10 cellular contexts compared by ENCODE assay signal in the genomic region with DNA sequence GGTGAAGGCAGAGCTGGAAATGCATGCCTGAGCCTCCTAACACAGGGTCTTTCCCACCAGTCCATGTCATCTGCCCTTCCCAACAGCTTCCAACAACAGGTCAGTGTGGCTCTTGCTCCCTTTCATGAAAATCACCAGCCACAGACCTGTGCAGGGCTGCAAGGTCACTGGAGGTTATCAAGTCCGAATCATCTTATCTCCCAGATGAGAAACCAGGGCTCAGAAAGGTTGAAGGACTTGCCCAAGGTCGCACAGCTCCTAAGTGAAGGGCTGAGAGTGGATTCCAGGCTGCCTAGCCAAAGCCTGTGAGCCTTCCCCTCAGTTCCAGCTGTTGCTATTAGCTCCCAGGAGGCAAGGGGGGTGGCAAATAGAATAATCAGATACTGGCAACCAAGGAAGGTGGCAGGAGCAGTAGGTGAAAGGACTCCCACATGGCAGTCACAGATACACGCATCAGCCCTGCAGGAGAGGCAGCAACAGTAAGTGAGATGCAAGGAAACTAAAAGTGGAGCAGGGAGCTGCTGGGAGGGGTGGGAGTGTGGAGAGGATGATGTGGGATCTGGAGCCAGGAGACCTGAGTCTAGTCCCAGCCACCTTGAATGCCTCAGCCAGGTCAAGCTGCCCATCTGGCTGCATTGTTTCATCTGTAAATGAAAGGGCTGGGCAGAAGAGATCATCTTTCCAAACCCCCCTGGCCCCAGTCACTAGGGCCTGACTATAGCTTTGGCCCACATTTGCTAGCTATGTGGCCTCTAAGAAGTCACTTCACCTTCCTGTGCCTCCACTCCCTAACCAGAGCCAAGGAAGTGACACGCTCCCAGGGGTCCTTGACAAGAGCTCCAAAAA.
DNase-seq lines count a peak whose midpoint lies in the region; ATAC-seq and TF ChIP-seq lines count a peak whose summit lies in the region.
"Had no signal": no experiment of that assay in that cellular context is flagged by ENCODE, and none has a peak within 500 bp of the region (broad histone marks: within the 10 kb centered on the region; RNA-seq: fewer than 3 reads in every experiment).

No MANE protein-coding gene starts in this region.

- H3K4me1 ChIP-seq in HEK293 (ENCODE audit: control insufficient read depth, insufficient read depth, low read length) (peaks cover under 1% of the 10 kb centered on the region; the same call in 1 of the 2 replicates), Peyer's patch (peaks cover 0 to 76% (median 6%) of the 10 kb centered on the region in 4 donors), iPS-20b (ENCODE audit: insufficient read depth, low read length) (peaks cover 67% of the 10 kb centered on the region), spleen (peaks cover 37 to 100% (median 74%) of the 10 kb centered on the region in 6 donors)

- H3K27ac ChIP-seq in HEK293 (ENCODE audit: extremely low read depth, low read depth, low read length) (no peak overlapping the region), Peyer's patch (peak overlapping the region in 3 of 4 donors; percentile 31 to 80 (median 64)), iPS-20b (ENCODE audit: low read length) (peak overlapping the region; percentile 49), spleen (peak overlapping the region in 7 of 8 donors; percentile 6 to 87 (median 65))

- H3K4me3 ChIP-seq in HEK293 (ENCODE audit: low read depth, low read length) (no peak overlapping the region), Peyer's patch (no peak overlapping the region), iPS-20b (ENCODE audit: low read length) (no peak overlapping the region), spleen (no peak overlapping the region)

- no peak for DNase-seq in Peyer's patch
- no peak for DNase-seq in spleen
- no peak for DNase-seq in KG1 (lab: John Stamatoyannopoulos, UW)
- DNase-seq in stimulated activated CD4-positive, alpha-beta T cell treated with anti-CD3 and anti-CD28 coated beads, Interleukin-15, amount 100 ng/mL, for 24 hours, result no peak
- DNase-seq: activated CD4-positive, alpha-beta T cell treated with anti-CD3 and anti-CD28 coated beads for 4 hours; activated naive CD4-positive, alpha-beta T cell treated with Interleukin-2 at 50 U/mL for 16 hours; NCI-H446 treated with DMSO at 0.1 percent for 48 hours had no signal

- POLR2A ChIA-PET in HEK293 (lab: Yijun Ruan, JAX), result interaction anchor here (1.0 kb wide), 1 partner anchor 132 kb away, joined by 3 read pairs; a partner anchor contains a TSS

- CTCF ChIA-PET in HEK293 (lab: Yijun Ruan, JAX), result interaction anchor here (1.1 kb wide), 1 partner anchor 11 kb away, joined by 3 read pairs; no protein-coding TSS in a partner anchor

- no peak for ATAC-seq in GM19467 (IDR thresholded peaks at IDR 0.05; ENCODE audit: unreplicated experiment)

- H3K36me3 ChIP-seq in HEK293 (ENCODE audit: control insufficient read depth in 2 of 2, insufficient read depth in 1 of 2, low read length in 2 of 2) (peaks cover 0 to 4% of the 10 kb centered on the region in 2 experiments; a peak in 1 of 3 replicates), Peyer's patch (no peaks in the 10 kb centered on the region), iPS-20b (ENCODE audit: insufficient read depth, low read depth, low read length) (no peaks in the 10 kb centered on the region), spleen (no peaks in the 10 kb centered on the region)

- TF ChIP-seq CTCF in HEK293 (tag by site-specific recombination; IDR thresholded peaks at IDR 0.05) (no peak), Peyer's patch (IDR thresholded peaks at IDR 0.05) (no peak), spleen (IDR thresholded peaks at IDR 0.05 in 8 of 11, conservative IDR thresholded peaks at IDR 0.05 in 3 of 11) (no peak)

- WGBS in spleen, 5 donors, result 68 to 75% (median 72%) methylated on average over 4 of the region's 4 CpGs

- intact Hi-C loops in spleen (cut with DNase I; ENCODE audit: low total_unique reads), result no loop called here

- 0 out of 2 replicates have a peak overlapping the region, but pooled peaks have one; percentile 26 for H3K9ac ChIP-seq in iPS-20b (ENCODE audit: low read depth, low read length)

- TF ChIP-seq POLR2A in Peyer's patch (IDR thresholded peaks at IDR 0.05), result no peak
- no peak for TF ChIP-seq POLR2A in spleen (IDR thresholded peaks at IDR 0.05)

- H3K9me3 ChIP-seq in HEK293 (ENCODE audit: control insufficient read depth, insufficient read depth, low read depth, low read length), result no peaks in the 10 kb centered on the region
- H3K9me3 ChIP-seq in Peyer's patch, result no peaks in the 10 kb centered on the region
- H3K9me3 ChIP-seq in iPS-20b (ENCODE audit: insufficient read depth, low read depth, low read length), result no peaks in the 10 kb centered on the region
- H3K9me3 ChIP-seq in spleen, result no peaks in the 10 kb centered on the region

- no peaks in the 10 kb centered on the region for H3K27me3 ChIP-seq in Peyer's patch
- no peaks in the 10 kb centered on the region for H3K27me3 ChIP-seq in iPS-20b (ENCODE audit: insufficient read depth, low read length)
- no peaks in the 10 kb centered on the region for H3K27me3 ChIP-seq in spleen (replicated peaks in 1 of 7)

TF ChIP-seq in HEK293, 187 proteins besides CTCF, POLR2A, EP300 and RAD21:
- no peak for TF ChIP-seq ZNF596 (tag by site-specific recombination; IDR thresholded peaks at IDR 0.05)
- peak; percentile 56; the same call in 1 of the 2 replicates for TF ChIP-seq GLIS1 (tag by site-specific recombination; IDR thresholded peaks at IDR 0.05)
